Comparison of ENCODE assay signal across 16 cellular contexts in genomic region chr10:132850246-132850645, GRCh38.
DNase-seq lines count a peak whose midpoint lies in the region; ATAC-seq and TF ChIP-seq lines count a peak whose summit lies in the region.
"Had no signal": no experiment of that assay in that cellular context is flagged by ENCODE, and none has a peak within 500 bp of the region (broad histone marks: within the 10 kb centered on the region; RNA-seq: fewer than 3 reads in every experiment).

No MANE protein-coding gene starts in this region.

- H3K4me3 ChIP-seq in BLaER1 (peak overlapping the region; percentile 20; the same call in 1 of the 2 replicates), endodermal cell (ENCODE audit: low read length) (no peak overlapping the region)
- no peak overlapping the region for H3K4me3 ChIP-seq in BLaER1 treated with 17β-estradiol and CSF1 and Interleukin-3, amounts not matched to agents 10 nM and 100 nM

- intact Hi-C loops in sciatic nerve (cut with DNase I), result no loop called here

- no peaks in the 10 kb centered on the region for H3K36me3 ChIP-seq in BLaER1
- no peaks in the 10 kb centered on the region for H3K36me3 ChIP-seq in BLaER1 treated with 17β-estradiol and CSF1 and Interleukin-3, amounts not matched to agents 10 nM and 100 nM
- H3K36me3 ChIP-seq in endodermal cell (ENCODE audit: control insufficient read depth, insufficient read depth, low read length), result no peaks in the 10 kb centered on the region

- H4K20me1 ChIP-seq in BLaER1, result no peaks in the 10 kb centered on the region
- H4K20me1 ChIP-seq in BLaER1 treated with 17β-estradiol and CSF1 and Interleukin-3, amounts not matched to agents 10 nM and 100 nM, result no peaks in the 10 kb centered on the region

- H3K27ac Mint-ChIP-seq in endodermal cell, result no peak overlapping the region

- H3K27me3 ChIP-seq in BLaER1, result no peaks in the 10 kb centered on the region
- peaks cover 0 to 33% (median 0%) of the 10 kb centered on the region in 11 experiments; a peak in 5 of 22 replicates for H3K27me3 ChIP-seq in BLaER1 treated with 17β-estradiol and CSF1 and Interleukin-3, amounts not matched to agents 10 nM and 100 nM
- no peaks in the 10 kb centered on the region for H3K27me3 ChIP-seq in endodermal cell (ENCODE audit: control insufficient read depth, insufficient read depth, low read length, poor library complexity, severe bottlenecking)

- no peaks in the 10 kb centered on the region for H3K36me3 Mint-ChIP-seq in endodermal cell (ENCODE audit: low read depth)

- peak overlapping the region; percentile 91 for H3K4me2 ChIP-seq in BLaER1
- H3K4me2 ChIP-seq in BLaER1 treated with 17β-estradiol and CSF1 and Interleukin-3, amounts not matched to agents 10 nM and 100 nM, result peak overlapping the region; percentile 40 to 92 (median 85); a peak in 21 of 22 replicates
- H3K4me2 ChIP-seq: KMS-11 had no signal

- no peak overlapping the region for H3K4me3 Mint-ChIP-seq in endodermal cell

- ATAC-seq in sciatic nerve (no peak), HG03045 (IDR thresholded peaks at IDR 0.05; ENCODE audit: unreplicated experiment) (no peak)

- peak overlapping the region; percentile 55 for H3K27ac ChIP-seq in BLaER1
- no peak overlapping the region; a peak in 1 of 22 replicates for H3K27ac ChIP-seq in BLaER1 treated with 17β-estradiol and CSF1 and Interleukin-3, amounts not matched to agents 10 nM and 100 nM
- no peak overlapping the region for H3K27ac ChIP-seq in endodermal cell (ENCODE audit: low read depth, low read length)
- H3K27ac ChIP-seq: KMS-11 had no signal

- H3K9me3 ChIP-seq in BLaER1, result no peaks in the 10 kb centered on the region
- H3K9me3 ChIP-seq in BLaER1 treated with 17β-estradiol and CSF1 and Interleukin-3, amounts not matched to agents 10 nM and 100 nM (replicated peaks in 1 of 11), result peaks cover 0 to 4% (median 0%) of the 10 kb centered on the region in 11 experiments; a peak in 1 of 22 replicates
- no peaks in the 10 kb centered on the region for H3K9me3 ChIP-seq in endodermal cell (ENCODE audit: control insufficient read depth, low read length)

- no peak for TF ChIP-seq CTCF in endodermal cell (conservative IDR thresholded peaks at IDR 0.05)

- H3K4me1 Mint-ChIP-seq in endodermal cell, result no peaks in the 10 kb centered on the region

- H3K4me1 ChIP-seq in BLaER1 (peaks cover 71% of the 10 kb centered on the region), endodermal cell (ENCODE audit: control insufficient read depth, insufficient read depth, low read length) (no peaks in the 10 kb centered on the region)
- H3K4me1 ChIP-seq in BLaER1 treated with 17β-estradiol and CSF1 and Interleukin-3, amounts not matched to agents 10 nM and 100 nM, result peaks cover 35 to 64% (median 60%) of the 10 kb centered on the region in 10 experiments

- 93 to 100% methylated on average over 9 to 15 of the region's 15 CpGs for WGBS in endodermal cell (ENCODE audit: insufficient coverage in 1 of 2, insufficient read length in 1 of 2), 2 experiments

- H3K9ac ChIP-seq in BLaER1 (peak overlapping the region; percentile 14; the same call in 1 of the 2 replicates), endodermal cell (ENCODE audit: extremely low read depth, low read length, poor library complexity, severe bottlenecking) (no peak overlapping the region)
- peak overlapping the region in 2 of 11 experiments; percentile 15 to 21; a peak in 2 of 22 replicates for H3K9ac ChIP-seq in BLaER1 treated with 17β-estradiol and CSF1 and Interleukin-3, amounts not matched to agents 10 nM and 100 nM
- H3K9ac ChIP-seq: KMS-11 had no signal

- H3K9me3 Mint-ChIP-seq in endodermal cell, result peaks cover 11% of the 10 kb centered on the region

- H3K27me3 Mint-ChIP-seq in endodermal cell (ENCODE audit: insufficient read depth), result no peaks in the 10 kb centered on the region

- peak; percentile 30 for DNase-seq in endodermal cell
- peak; percentile 39 for DNase-seq in sciatic nerve (ENCODE audit: low spot score)
- DNase-seq in nucleus accumbens (lab: John Stamatoyannopoulos, UW), result no peak
- DNase-seq in GDM1 (lab: John Stamatoyannopoulos, UW), result no peak
- DNase-seq in dedifferentiated amniotic fluid mesenchymal stem cell (ENCODE audit: extremely low spot score), result no peak
- DNase-seq: DMS153, EL, NCI-H1105, NCI-H187 treated with DMSO at 0.1 percent for 48 hours, NCI-H2171 treated with DMSO at 0.1 percent for 48 hours, NCI-H774, SHP77 treated with DMSO at 0.1 percent for 48 hours had no signal

Comparison
In these comparisons a context has a peak if more than half of its experiments do, and no peak if none do; other contexts are left out.
1. DNase-seq: peak in endodermal cell (single experiment) and sciatic nerve (single experiment); none in nucleus accumbens (0 of 56), GDM1 (single experiment) and dedifferentiated amniotic fluid mesenchymal stem cell (single experiment).